Comparison of ENCODE assay signal across 15 cellular contexts in the genomic region with DNA sequence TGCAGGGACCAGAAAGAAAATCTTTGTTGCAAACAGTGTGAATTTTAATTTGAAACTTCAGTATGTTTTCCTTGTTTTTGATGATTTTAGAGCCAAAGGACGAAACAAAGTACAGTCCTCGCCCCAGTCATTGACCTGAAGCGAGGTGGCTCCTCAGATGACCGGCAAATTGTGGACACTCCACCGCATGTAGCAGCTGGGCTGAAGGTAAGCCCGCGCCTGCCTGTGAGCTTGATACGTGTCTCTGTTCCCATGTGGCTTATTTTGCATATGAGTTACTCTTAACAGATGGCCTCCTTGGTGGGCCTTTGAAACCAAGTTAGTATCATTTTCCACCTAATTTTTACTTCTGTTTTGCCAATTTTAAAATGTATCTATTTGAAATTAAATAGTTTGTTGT. TPM values are rescaled to one million over a fixed set of nuclear protein-coding genes. Genes with fewer than 3 reads are reported as not detected.
DNase-seq lines count a peak whose midpoint lies in the region; ATAC-seq and TF ChIP-seq lines count a peak whose summit lies in the region.
"Had no signal": no experiment of that assay in that cellular context is flagged by ENCODE, and none has a peak within 500 bp of the region (broad histone marks: within the 10 kb centered on the region; RNA-seq: fewer than 3 reads in every experiment).

No MANE protein-coding gene starts in this region.

- H3K4me1 ChIP-seq in endodermal cell (ENCODE audit: control insufficient read depth, insufficient read depth, low read length): no peaks in the 10 kb centered on the region
- H3K4me1 ChIP-seq in spleen: peaks cover 1 to 63% (median 16%) of the 10 kb centered on the region in 6 donors

- no peaks in the 10 kb centered on the region for H3K27me3 Mint-ChIP-seq in memory B cell
- H3K27me3 Mint-ChIP-seq in endodermal cell (ENCODE audit: insufficient read depth): no peaks in the 10 kb centered on the region
- H3K27me3 Mint-ChIP-seq: brain; naive thymus-derived CD8-positive, alpha-beta T cell had no signal

- TF ChIP-seq CTCF in endodermal cell (conservative IDR thresholded peaks at IDR 0.05) (no peak), spleen (IDR thresholded peaks at IDR 0.05 in 8 of 11, conservative IDR thresholded peaks at IDR 0.05 in 3 of 11) (no peak)

- H3K27ac ChIP-seq in endodermal cell (ENCODE audit: low read depth, low read length) (no peak overlapping the region), spleen (peak overlapping the region in 4 of 8 donors; percentile 2 to 75 (median 28))

- no peaks in the 10 kb centered on the region for H3K9me3 Mint-ChIP-seq in memory B cell
- no peaks in the 10 kb centered on the region for H3K9me3 Mint-ChIP-seq in endodermal cell
- H3K9me3 Mint-ChIP-seq: brain; naive thymus-derived CD8-positive, alpha-beta T cell had no signal

- H3K27ac Mint-ChIP-seq in memory B cell (peak overlapping the region; percentile 74), endodermal cell (no peak overlapping the region)

- in situ Hi-C loops in GM18951 (cut with MboI; ENCODE audit: low sequenced_read_pairs, unreplicated experiment): no loop called here

- intact Hi-C loops in spleen (cut with DNase I; ENCODE audit: low total_unique reads): loop anchor here (10.0 kb wide), 1 partner anchor 104 kb away; a partner anchor contains a TSS

- H3K4me3 ChIP-seq in endodermal cell (ENCODE audit: low read length) (no peak overlapping the region), spleen (no peak overlapping the region)

- WGBS in endodermal cell (ENCODE audit: insufficient coverage in 1 of 2, insufficient read length in 1 of 2), 2 experiments: 82 to 88% methylated on average over 5 to 8 of the region's 8 CpGs
- 77 to 86% (median 82%) methylated on average over 8 of the region's 8 CpGs for WGBS in spleen, 5 donors

- H3K4me1 Mint-ChIP-seq in memory B cell (peaks cover 9% of the 10 kb centered on the region), endodermal cell (peaks cover 21% of the 10 kb centered on the region)

- no peaks in the 10 kb centered on the region for H3K9me3 ChIP-seq in endodermal cell (ENCODE audit: control insufficient read depth, low read length)
- no peaks in the 10 kb centered on the region for H3K9me3 ChIP-seq in spleen

- TF ChIP-seq POLR2A in GM18951 (IDR thresholded peaks at IDR 0.05; ENCODE audit: extremely low read depth, insufficient read depth, insufficient read length): peak; percentile 36
- no peak for TF ChIP-seq POLR2A in spleen (IDR thresholded peaks at IDR 0.05)

- peak in 1 of 2 donors; percentile 13 for DNase-seq in memory B cell (ENCODE audit: low spot score in 2 of 2)
- no peak for DNase-seq in endodermal cell
- no peak for DNase-seq in mucosa of gallbladder (ENCODE audit: low spot score)
- DNase-seq in spleen: no peak
- DNase-seq: activated CD4-positive, alpha-beta T cell treated with anti-CD3 and anti-CD28 coated beads for 4 hours; activated effector memory CD4-positive, alpha-beta T cell treated with Interleukin-2 at 50 U/mL for 16 hours; naive thymus-derived CD8-positive, alpha-beta T cell; NCI-H2029; OCI-M1; right cardiac atrium; substantia nigra had no signal

- no peak overlapping the region for H3K9ac ChIP-seq in endodermal cell (ENCODE audit: extremely low read depth, low read length, poor library complexity, severe bottlenecking)

- peaks cover 88% of the 10 kb centered on the region for H3K36me3 ChIP-seq in endodermal cell (ENCODE audit: control insufficient read depth, insufficient read depth, low read length)
- H3K36me3 ChIP-seq in spleen: peaks cover 0 to 96% (median 61%) of the 10 kb centered on the region in 6 donors

- H3K27me3 ChIP-seq in endodermal cell (ENCODE audit: control insufficient read depth, insufficient read depth, low read length, poor library complexity, severe bottlenecking) (no peaks in the 10 kb centered on the region), spleen (replicated peaks in 1 of 7) (no peaks in the 10 kb centered on the region)

- H3K4me3 Mint-ChIP-seq in memory B cell (peak overlapping the region; percentile 46), endodermal cell (no peak overlapping the region)
- H3K4me3 Mint-ChIP-seq: brain; naive thymus-derived CD8-positive, alpha-beta T cell had no signal

- ATAC-seq in GM21737 (IDR thresholded peaks at IDR 0.05; ENCODE audit: unreplicated experiment) (peak; percentile 79), HG03378 (IDR thresholded peaks at IDR 0.05; ENCODE audit: unreplicated experiment) (peak; percentile 81), memory B cell (ENCODE audit: low read depth) (peak; percentile 95)
- ATAC-seq: naive thymus-derived CD8-positive, alpha-beta T cell; right cardiac atrium had no signal

- H3K36me3 Mint-ChIP-seq in memory B cell: peaks cover 32% of the 10 kb centered on the region
- peaks cover 61% of the 10 kb centered on the region for H3K36me3 Mint-ChIP-seq in endodermal cell (ENCODE audit: low read depth)

RNA-seq across cellular contexts. Expression of a gene that starts 12.3 kb away (rescaled TPM):
- 100 to 1,000 TPM; 123 to 139 TPM for total RNA-seq in endodermal cell
- 93.5 TPM for polyA plus RNA-seq in endodermal cell (2013, experiment 1 of 2)
- 77.6 TPM for polyA plus RNA-seq in endodermal cell (2013, experiment 2 of 2)
- 65.5 TPM for total RNA-seq in mucosa of gallbladder
- total RNA-seq in spleen: 100 to 1,000 TPM in 6 of 7 donors, 10 to 100 TPM in 1; 93.2 to 140 (median 120) TPM
- polyA plus RNA-seq in spleen: 100 to 1,000 TPM in 1 of 3 donors, 10 to 100 TPM in 2; 63.1 to 100 (median 93.5) TPM

RNA-seq across cellular contexts. Expression of a gene that starts 39.0 kb away (rescaled TPM):
- total RNA-seq in endodermal cell (not detected), mucosa of gallbladder (1.4 TPM), spleen (10 to 100 TPM in 5 of 7 donors, 1 to 10 TPM in 2; 3.5 to 78.7 (median 22.8) TPM)
- not detected for polyA plus RNA-seq in endodermal cell (2013, experiment 1 of 2)
- polyA plus RNA-seq in endodermal cell (2013, experiment 2 of 2): not detected
- 1 to 10 TPM; 5.0 to 9.7 (median 5.6) TPM for polyA plus RNA-seq in spleen
